ENCODE assay signal across 23 cellular contexts in the genomic region with DNA sequence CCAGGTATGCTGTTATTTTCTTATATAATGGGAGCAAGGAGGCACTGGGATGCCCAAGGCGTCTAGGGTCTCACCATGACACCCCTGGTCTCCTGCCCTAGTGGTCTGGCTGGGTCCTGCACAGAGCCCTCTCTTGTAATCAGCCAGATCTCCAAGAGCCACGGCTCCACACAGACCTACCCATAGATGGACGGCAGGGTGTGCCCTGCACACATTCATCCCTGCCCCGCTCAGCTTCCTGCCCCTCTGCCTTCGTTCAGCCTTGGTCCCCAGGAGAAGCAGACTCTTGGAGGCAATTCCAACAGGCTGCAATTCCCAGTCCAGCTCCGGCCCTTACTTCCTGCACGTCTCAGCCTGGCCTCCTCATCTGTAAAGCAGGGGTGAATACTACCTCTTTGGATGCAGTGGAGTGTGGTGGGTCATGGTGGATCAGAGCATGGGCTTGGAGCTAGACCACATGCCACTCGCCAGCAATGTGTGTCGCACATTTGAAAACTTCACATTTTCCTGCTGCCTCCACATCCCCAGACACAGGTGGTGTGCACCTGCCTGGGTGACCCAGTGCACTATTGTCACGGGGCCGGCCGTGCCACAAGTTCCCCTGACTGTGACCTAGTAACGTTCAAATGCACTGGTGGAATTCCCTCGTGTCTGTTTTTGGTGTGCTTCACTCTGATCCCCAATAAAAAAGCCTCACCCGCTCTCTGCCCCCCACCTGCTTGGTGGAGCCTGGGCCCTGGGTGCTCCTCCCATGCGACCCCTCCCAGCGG.
A peak's percentile ranks its signal among the peaks of the same experiment; 100 is the strongest.
DNase-seq lines count a peak whose midpoint lies in the region; TF ChIP-seq lines count a peak whose summit lies in the region.
"Had no signal": no experiment of that assay in that cellular context is flagged by ENCODE, and none has a peak within 500 bp of the region (broad histone marks: within the 10 kb centered on the region; RNA-seq: fewer than 3 reads in every experiment).

No MANE protein-coding gene starts in this region.

- H3K79me2 ChIP-seq in H9 (ENCODE audit: insufficient read depth, low read length), result no peaks in the 10 kb centered on the region
- no peaks in the 10 kb centered on the region for H3K79me2 ChIP-seq in neural progenitor cell (ENCODE audit: low read depth)
- no peaks in the 10 kb centered on the region for H3K79me2 ChIP-seq in PC-9 (ENCODE audit: low read depth)

- no peak overlapping the region for H2AK5ac ChIP-seq in H9 (ENCODE audit: insufficient read length, low read length)

- H3K4me1 ChIP-seq in BLaER1 (peaks cover 41% of the 10 kb centered on the region), H9 (ENCODE audit: insufficient read depth, low read length) (no peaks in the 10 kb centered on the region), neural progenitor cell (no peaks in the 10 kb centered on the region), PC-9 (replicated peaks; ENCODE audit: insufficient read depth) (peaks cover 29% of the 10 kb centered on the region)
- H3K4me1 ChIP-seq: colonic mucosa, SJSA1 had no signal

- no peaks in the 10 kb centered on the region for H3K9me3 Mint-ChIP-seq in H9
- no peaks in the 10 kb centered on the region for H3K9me3 Mint-ChIP-seq in neural progenitor cell
- no peaks in the 10 kb centered on the region for H3K9me3 Mint-ChIP-seq in T-helper 2 cell treated with Interferon-gamma antibody and Interleukin-4, amounts not matched to agents 5 μg/mL and 100 μg/mL, for 36 hours
- H3K9me3 Mint-ChIP-seq: activated CD4-positive, alpha-beta memory T cell treated with anti-CD3 and anti-CD28 coated beads, Interleukin-2, amount 10 ng/mL, durations not matched to agents 7 days and 5 days; CD4-positive, alpha-beta T cell had no signal

- H2AFZ ChIP-seq in H9 (ENCODE audit: low read length) (no peak overlapping the region), neural progenitor cell (replicated peaks) (no peak overlapping the region), PC-9 (no peak overlapping the region)

- no TSS peak for BruUV-seq in PC-9 (replicated peaks; lab: Mats Ljungman, UMichigan)

- H2BK12ac ChIP-seq in H9 (ENCODE audit: insufficient read length, low read depth, low read length), result no peak overlapping the region

- H2BK15ac ChIP-seq in H9 (ENCODE audit: low read depth, low read length), result no peak overlapping the region

- no peak overlapping the region for H4K8ac ChIP-seq in H9 (replicated peaks; ENCODE audit: insufficient read length, low read depth, low read length)

- CTCF ChIA-PET in PC-9 (lab: Charles Lee), result no interaction called here

- no peak overlapping the region for H3T11ph ChIP-seq in H9 (ENCODE audit: low read length)

- no peaks in the 10 kb centered on the region for H3K79me1 ChIP-seq in H9 (ENCODE audit: insufficient read depth, low read depth, low read length, poor library complexity, severe bottlenecking)

- H3F3A ChIP-seq in neural progenitor cell (ENCODE audit: low read depth) (no peaks in the 10 kb centered on the region), PC-9 (ENCODE audit: insufficient read depth, low read depth) (peaks cover 12% of the 10 kb centered on the region; the same call in 1 of the 2 replicates)

- peak; percentile 47 for TF ChIP-seq CTCF in H9 (conservative IDR thresholded peaks at IDR 0.05)
- peak; percentile 28 for TF ChIP-seq CTCF in brain microvascular endothelial cell (IDR thresholded peaks at IDR 0.05; ENCODE audit: low read depth, low read length, missing control alignments)
- TF ChIP-seq CTCF in neural progenitor cell (IDR thresholded peaks at IDR 0.05), result peak; percentile 18
- no peak for TF ChIP-seq CTCF in PC-9 (conservative IDR thresholded peaks at IDR 0.05)

- H3K18ac ChIP-seq in H9 (ENCODE audit: insufficient read length, low read depth, low read length), result no peak overlapping the region

- no peak overlapping the region for H4K91ac ChIP-seq in H9 (ENCODE audit: insufficient read length, low read depth, low read length)

- no peak overlapping the region for H3K23ac ChIP-seq in H9 (ENCODE audit: insufficient read length, low read depth, low read length)

- no peaks in the 10 kb centered on the region for H3K9me2 ChIP-seq in PC-9 (ENCODE audit: insufficient read depth)

- in situ Hi-C loops in brain microvascular endothelial cell (cut with HindIII; ENCODE audit: low pct_ligation_motif_present, low sequenced_read_pairs), result loop anchor here (25.0 kb wide), 1 partner anchor 492 kb away; no protein-coding TSS in a partner anchor

- no peak overlapping the region for H3K4me3 Mint-ChIP-seq in H9
- no peak overlapping the region for H3K4me3 Mint-ChIP-seq in neural progenitor cell
- no peak overlapping the region for H3K4me3 Mint-ChIP-seq in T-helper 2 cell treated with Interferon-gamma antibody and Interleukin-4, amounts not matched to agents 5 μg/mL and 100 μg/mL, for 36 hours
- H3K4me3 Mint-ChIP-seq: activated CD4-positive, alpha-beta memory T cell treated with anti-CD3 and anti-CD28 coated beads, Interleukin-2, amount 10 ng/mL, durations not matched to agents 7 days and 5 days; brain; CD4-positive, alpha-beta T cell had no signal

- H3K27me3 Mint-ChIP-seq in H9 (ENCODE audit: low read depth) (peaks cover 19% of the 10 kb centered on the region), neural progenitor cell (ENCODE audit: insufficient read depth, low read depth) (peaks cover 18% of the 10 kb centered on the region)
- H3K27me3 Mint-ChIP-seq in T-helper 2 cell treated with Interferon-gamma antibody and Interleukin-4, amounts not matched to agents 5 μg/mL and 100 μg/mL, for 36 hours (ENCODE audit: low read depth), result no peaks in the 10 kb centered on the region

- H3K9me3 ChIP-seq in BLaER1, result no peaks in the 10 kb centered on the region
- H3K9me3 ChIP-seq in H9 (ENCODE audit: control insufficient read depth, low read depth, low read length), result no peaks in the 10 kb centered on the region
- H3K9me3 ChIP-seq in neural progenitor cell (ENCODE audit: low read depth), result no peaks in the 10 kb centered on the region
- H3K9me3 ChIP-seq in PC-9 (ENCODE audit: insufficient read depth, low read depth), result no peaks in the 10 kb centered on the region
- H3K9me3 ChIP-seq: colonic mucosa, ovary, SJSA1, upper lobe of left lung had no signal

- H3K36me3 ChIP-seq in BLaER1, result no peaks in the 10 kb centered on the region
- H3K36me3 ChIP-seq in brain microvascular endothelial cell (replicated peaks), result no peaks in the 10 kb centered on the region
- H3K36me3 ChIP-seq in neural progenitor cell, result no peaks in the 10 kb centered on the region
- H3K36me3 ChIP-seq in PC-9 (ENCODE audit: low read depth), result no peaks in the 10 kb centered on the region
- H3K36me3 ChIP-seq: colonic mucosa, ovary, SJSA1, upper lobe of left lung had no signal

- H3K56ac ChIP-seq in H9 (ENCODE audit: insufficient read length, low read depth, low read length), result no peak overlapping the region

- H4K20me1 ChIP-seq in BLaER1 (no peaks in the 10 kb centered on the region), H9 (ENCODE audit: control insufficient read depth, insufficient read depth, insufficient read length) (no peaks in the 10 kb centered on the region), neural progenitor cell (ENCODE audit: low read depth) (no peaks in the 10 kb centered on the region), PC-9 (ENCODE audit: insufficient read depth) (no peaks in the 10 kb centered on the region)

- H3K4me2 ChIP-seq in BLaER1 (peak overlapping the region; percentile 17; the same call in 1 of the 2 replicates), H9 (ENCODE audit: insufficient read depth, insufficient read length, low read length) (no peak overlapping the region), neural progenitor cell (no peak overlapping the region), PC-9 (no peak overlapping the region)
- H3K4me2 ChIP-seq: KMS-11 had no signal

- H3K36me3 Mint-ChIP-seq in H9 (ENCODE audit: insufficient read depth in 1 of 3, low read depth in 3 of 3) (no peaks in the 10 kb centered on the region), neural progenitor cell (no peaks in the 10 kb centered on the region)
- H3K36me3 Mint-ChIP-seq in T-helper 2 cell treated with Interferon-gamma antibody and Interleukin-4, amounts not matched to agents 5 μg/mL and 100 μg/mL, for 36 hours (ENCODE audit: low read depth), result no peaks in the 10 kb centered on the region
- H3K36me3 Mint-ChIP-seq: brain had no signal

- H3K4ac ChIP-seq in H9 (ENCODE audit: low read depth, low read length), result no peak overlapping the region

- H2BK5ac ChIP-seq in H9 (ENCODE audit: insufficient read length, low read length), result no peak overlapping the region

- H3K23me2 ChIP-seq in H9 (ENCODE audit: insufficient read length, low read depth, low read length, poor library complexity, severe bottlenecking), result no peaks in the 10 kb centered on the region

- H3K4me1 Mint-ChIP-seq in H9, result peaks cover 0 to 8% of the 10 kb centered on the region in 2 experiments; a peak in 3 of 4 replicates
- peaks cover 12% of the 10 kb centered on the region for H3K4me1 Mint-ChIP-seq in neural progenitor cell
- no peaks in the 10 kb centered on the region for H3K4me1 Mint-ChIP-seq in T-helper 2 cell treated with Interferon-gamma antibody and Interleukin-4, amounts not matched to agents 5 μg/mL and 100 μg/mL, for 36 hours (ENCODE audit: low read depth)
- H3K4me1 Mint-ChIP-seq: activated CD4-positive, alpha-beta memory T cell treated with anti-CD3 and anti-CD28 coated beads, Interleukin-2, amount 10 ng/mL, durations not matched to agents 7 days and 5 days had no signal

- H3K4me3 ChIP-seq in BLaER1, result no peak overlapping the region
- H3K4me3 ChIP-seq in brain microvascular endothelial cell (ENCODE audit: low read depth, low read length), result no peak overlapping the region
- no peak overlapping the region for H3K4me3 ChIP-seq in neural progenitor cell
- H3K4me3 ChIP-seq in PC-9, result no peak overlapping the region
- H3K4me3 ChIP-seq: colonic mucosa, ovary, SJSA1, upper lobe of left lung had no signal

- H3K9ac ChIP-seq in BLaER1, result no peak overlapping the region
- H3K9ac ChIP-seq in H9 (ENCODE audit: extremely low read depth, insufficient read length, low read length), result no peak overlapping the region
- H3K9ac ChIP-seq in neural progenitor cell, result no peak overlapping the region
- H3K9ac ChIP-seq: KMS-11 had no signal

- H3K27ac ChIP-seq in BLaER1 (no peak overlapping the region), H9 (ENCODE audit: insufficient read length, low read depth, low read length) (no peak overlapping the region), brain microvascular endothelial cell (no peak overlapping the region), neural progenitor cell (no peak overlapping the region), PC-9 (no peak overlapping the region)
- H3K27ac ChIP-seq: colonic mucosa, KMS-11, ovary, SJSA1, upper lobe of left lung had no signal

- H3K27ac Mint-ChIP-seq in H9, result no peak overlapping the region
- no peak overlapping the region for H3K27ac Mint-ChIP-seq in neural progenitor cell
- no peak overlapping the region for H3K27ac Mint-ChIP-seq in T-helper 2 cell treated with Interferon-gamma antibody and Interleukin-4, amounts not matched to agents 5 μg/mL and 100 μg/mL, for 36 hours
- H3K27ac Mint-ChIP-seq: activated CD4-positive, alpha-beta memory T cell treated with anti-CD3 and anti-CD28 coated beads, Interleukin-2, amount 10 ng/mL, durations not matched to agents 7 days and 5 days; CD4-positive, alpha-beta T cell had no signal

- no CpG with 5 or more reads among the region's 17 CpGs for WGBS in H9 (ENCODE audit: extremely low coverage, insufficient read length, low lambda C conversion rate)

- no peak overlapping the region for H3K14ac ChIP-seq in H9 (ENCODE audit: insufficient read depth, low read length)

- POLR2A ChIA-PET in PC-9 (lab: Charles Lee; ENCODE audit: unreplicated experiment), result no interaction called here

- no peak for DNase-seq in H9
- no peak for DNase-seq in brain microvascular endothelial cell
- DNase-seq in neural progenitor cell (ENCODE audit: low spot score), result no peak
- no peak for DNase-seq in T-helper 2 cell treated with Interferon-gamma antibody and Interleukin-4, amounts not matched to agents 5 μg/mL and 100 μg/mL, for 36 hours (ENCODE audit: low spot score)
- DNase-seq in Ammon's horn (ENCODE audit: low spot score), result no peak
- no peak for DNase-seq in PC-9
- DNase-seq in NCI-H1092 treated with DMSO at 0.1 percent for 48 hours (lab: John Stamatoyannopoulos, UW), result no peak
- DNase-seq: activated CD4-positive, alpha-beta memory T cell treated with anti-CD3 and anti-CD28 coated beads, Interleukin-2, amount 10 ng/mL, durations not matched to agents 7 days and 5 days; activated gamma-delta T cell treated with Interleukin-2 at 50 U/mL for 16 hours; activated T-cell treated with anti-CD3 and anti-CD28 coated beads, Interleukin-2, amount 50 U/mL, for 1 hour; CD4-positive, alpha-beta T cell; colonic mucosa; DMS 273 treated with DMSO at 0.1 percent for 48 hours; GDM1; kidney glomerular epithelial cell; NCI-H1092; NCI-H2081; ovary; upper lobe of left lung had no signal

- no peak overlapping the region for H2BK120ac ChIP-seq in H9 (ENCODE audit: low read depth, low read length, poor library complexity, severe bottlenecking)

- intact Hi-C loops in PC-9 (cut with micrococcal nuclease; ENCODE audit: unreplicated experiment), result no loop called here

- no peak overlapping the region for H2BK20ac ChIP-seq in H9 (ENCODE audit: low read depth, low read length, poor library complexity, severe bottlenecking)

- H3K27me3 ChIP-seq in BLaER1 (no peaks in the 10 kb centered on the region), H9 (ENCODE audit: insufficient read depth, low read length) (no peaks in the 10 kb centered on the region), brain microvascular endothelial cell (replicated peaks) (peaks cover 8% of the 10 kb centered on the region), neural progenitor cell (no peaks in the 10 kb centered on the region), PC-9 (ENCODE audit: insufficient read depth, low read depth) (peaks cover 33% of the 10 kb centered on the region; the same call in 1 of the 2 replicates)
- H3K27me3 ChIP-seq: colonic mucosa, ovary, upper lobe of left lung had no signal

- no peak overlapping the region for H4K5ac ChIP-seq in H9 (ENCODE audit: insufficient read length, low read depth, low read length)
